8 cellular contexts compared by ENCODE assay signal in the genomic region with DNA sequence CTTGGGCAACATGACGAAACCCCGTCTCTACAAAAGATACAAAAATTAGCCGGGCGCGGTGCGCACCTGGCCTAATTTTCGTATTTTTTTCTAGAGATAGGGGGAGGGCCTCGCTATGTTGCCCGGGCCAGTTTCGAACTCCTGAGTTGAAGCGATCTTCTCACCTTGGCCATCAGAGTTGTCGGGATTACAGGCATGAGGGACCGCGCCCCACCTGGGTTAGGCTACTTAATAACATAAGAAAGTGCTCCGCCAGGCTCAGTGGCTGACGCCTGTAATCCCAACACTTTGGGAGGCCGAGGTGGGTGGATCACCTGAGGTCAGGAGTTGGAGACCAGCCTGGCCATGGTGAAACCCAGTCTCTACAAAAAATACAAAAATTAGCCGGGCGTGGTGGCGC.
DNase-seq lines count a peak whose midpoint lies in the region; ATAC-seq, FAIRE-seq and TF ChIP-seq lines count a peak whose summit lies in the region.
"Not testable (repeated sequence)": the region's sequence is repeated elsewhere in the genome, so short reads cannot be mapped to it uniquely, and the experiment has no call there.

No MANE protein-coding gene starts in this region.

- H4K20me1 ChIP-seq in neural progenitor cell (ENCODE audit: low read depth), result not testable (repeated sequence)

- H3K79me2 ChIP-seq in neural progenitor cell (ENCODE audit: low read depth), result peaks cover 22% of the 10 kb centered on the region

- TF ChIP-seq CTCF in C4-2B (conservative IDR thresholded peaks at IDR 0.05); epithelial cell of esophagus (IDR thresholded peaks at IDR 0.05; ENCODE audit: insufficient read depth, low read depth, low read length, missing control alignments); kidney (IDR thresholded peaks at IDR 0.05; ENCODE audit: borderline replicate concordance, extremely low read depth, insufficient read depth); neural progenitor cell (IDR thresholded peaks at IDR 0.05): not testable (repeated sequence)

- H3K27ac Mint-ChIP-seq in T-helper 17 cell, result peak overlapping the region; percentile 95
- H3K27ac Mint-ChIP-seq in neural progenitor cell, result not testable (repeated sequence)

- H2AFZ ChIP-seq in neural progenitor cell (replicated peaks), result peak overlapping the region; percentile 84

- FAIRE-seq in kidney (lab: Jason Lieb, UNC), result not testable (repeated sequence)

- H3K9me3 ChIP-seq in HUES64 (ENCODE audit: insufficient read depth, low read depth, low read length); T-helper 17 cell (ENCODE audit: control insufficient read depth, low read length, poor library complexity, severe bottlenecking); adipocyte (ENCODE audit: control insufficient read depth, low read length); kidney (ENCODE audit: control insufficient read depth in 1 of 2, low read length in 2 of 2); neural progenitor cell (ENCODE audit: low read depth); stomach smooth muscle (ENCODE audit: control insufficient read depth in 2 of 2, low read length in 2 of 2): not testable (repeated sequence)

- not testable (repeated sequence) for H3K27me3 Mint-ChIP-seq in T-helper 17 cell; neural progenitor cell (ENCODE audit: insufficient read depth, low read depth)

- peak overlapping the region; percentile 82; the same call in 1 of the 2 replicates for H3K27ac ChIP-seq in C4-2B
- H3K27ac ChIP-seq in HUES64 (ENCODE audit: low read depth, low read length); neural progenitor cell: not testable (repeated sequence)
- peak overlapping the region in 1 of 2 donors; percentile 88 for H3K27ac ChIP-seq in kidney (ENCODE audit: low read depth in 2 of 2, low read length in 2 of 2)
- peak overlapping the region; percentile 89 for H3K27ac ChIP-seq in stomach smooth muscle (ENCODE audit: low read length)

- H3K9me3 Mint-ChIP-seq in neural progenitor cell, result not testable (repeated sequence)

- DNase-seq in T-helper 17 cell; adipocyte (ENCODE audit: low read depth); epithelial cell of esophagus (ENCODE audit: low read depth); neural progenitor cell (ENCODE audit: low spot score): not testable (repeated sequence)
- DNase-seq in kidney, result peak; percentile 70

- peak overlapping the region; percentile 87 for H3K4me3 ChIP-seq in HUES64 (ENCODE audit: low read length)
- H3K4me3 ChIP-seq in adipocyte (ENCODE audit: low read length), result peak overlapping the region; percentile 88
- peak overlapping the region; percentile 72 for H3K4me3 ChIP-seq in epithelial cell of esophagus (ENCODE audit: low read length)
- H3K4me3 ChIP-seq in kidney (ENCODE audit: low read length in 2 of 2), result peak overlapping the region; percentile 68 to 79
- peak overlapping the region; percentile 99 for H3K4me3 ChIP-seq in neural progenitor cell
- peak overlapping the region in 1 of 2 donors; percentile 85 for H3K4me3 ChIP-seq in stomach smooth muscle (ENCODE audit: low read length in 2 of 2)

- not testable (repeated sequence) for H3K4me1 ChIP-seq in HUES64 (ENCODE audit: insufficient read depth, low read length); adipocyte (ENCODE audit: control insufficient read depth, insufficient read depth, low read length); kidney (ENCODE audit: control insufficient read depth in 1 of 2, insufficient read depth in 1 of 2, low read depth in 1 of 2, low read length in 2 of 2); neural progenitor cell; stomach smooth muscle (ENCODE audit: control insufficient read depth, insufficient read depth, low read length)

- H3K4me3 Mint-ChIP-seq in T-helper 17 cell (peak overlapping the region; percentile 89), neural progenitor cell (peak overlapping the region; percentile 93)

- 97% methylated on average over 20 of the region's 20 CpGs for WGBS in HUES64

- not testable (repeated sequence) for H3K4me1 Mint-ChIP-seq in T-helper 17 cell, neural progenitor cell

- H3K27me3 ChIP-seq in HUES64 (ENCODE audit: insufficient read depth, low read length); adipocyte (replicated peaks; ENCODE audit: control insufficient read depth, insufficient read depth, low read length); neural progenitor cell; stomach smooth muscle (ENCODE audit: control insufficient read depth in 1 of 2, insufficient read depth in 2 of 2, low read length in 2 of 2): not testable (repeated sequence)

- not testable (repeated sequence) for H3K36me3 Mint-ChIP-seq in T-helper 17 cell (ENCODE audit: low read depth); neural progenitor cell

- intact Hi-C loops in kidney (cut with DNase I), result not testable (repeated sequence)

- peak overlapping the region; percentile 87 for H3K4me2 ChIP-seq in neural progenitor cell

- H3K9ac ChIP-seq in HUES64 (ENCODE audit: low read depth, low read length) (peak overlapping the region; percentile 89), adipocyte (ENCODE audit: low read length) (peak overlapping the region; percentile 89), kidney (ENCODE audit: low read length in 2 of 2) (peak overlapping the region in 1 of 2 donors; percentile 84), stomach smooth muscle (ENCODE audit: low read length in 2 of 2) (peak overlapping the region in 1 of 2 donors; percentile 86)
- not testable (repeated sequence) for H3K9ac ChIP-seq in neural progenitor cell

- not testable (repeated sequence) for H3F3A ChIP-seq in neural progenitor cell (ENCODE audit: low read depth)

- H3K36me3 ChIP-seq in HUES64 (ENCODE audit: insufficient read depth, low read length); adipocyte (ENCODE audit: control insufficient read depth, insufficient read depth, low read length, severe bottlenecking); kidney (ENCODE audit: control insufficient read depth in 1 of 2, insufficient read depth in 2 of 2, low read length in 2 of 2); neural progenitor cell; stomach smooth muscle (ENCODE audit: control insufficient read depth in 2 of 2, insufficient read depth in 2 of 2, low read length in 2 of 2): not testable (repeated sequence)

- not testable (repeated sequence) for ATAC-seq in T-helper 17 cell
